In genomic region chr2:98731709-98732349, GRCh38 we compare ENCODE assay signal across 8 cellular contexts. TPM values are rescaled to one million over a fixed set of nuclear protein-coding genes. Genes with fewer than 3 reads are reported as not detected.
DNase-seq lines count a peak whose midpoint lies in the region; ATAC-seq and TF ChIP-seq lines count a peak whose summit lies in the region.

No MANE protein-coding gene starts in this region.

- POLR2A ChIA-PET in BJ (lab: Charles Lee), result no interaction called here

- peak overlapping the region; percentile 95 for H3K27ac ChIP-seq in muscle layer of duodenum (ENCODE audit: low read length)

- no peaks in the 10 kb centered on the region for H3K9me3 ChIP-seq in muscle layer of duodenum (ENCODE audit: control insufficient read depth in 1 of 2, low read length in 2 of 2)

- no peak for ATAC-seq in GM21825 (IDR thresholded peaks at IDR 0.05; ENCODE audit: unreplicated experiment)
- ATAC-seq in GM21529 (IDR thresholded peaks at IDR 0.05; ENCODE audit: unreplicated experiment), result no peak
- ATAC-seq in HG02763 (IDR thresholded peaks at IDR 0.05; ENCODE audit: unreplicated experiment), result no peak

- peaks cover 12% of the 10 kb centered on the region for H3K27me3 ChIP-seq in BJ (ENCODE audit: control insufficient read depth, insufficient read depth, low read length)
- no peaks in the 10 kb centered on the region for H3K27me3 ChIP-seq in muscle layer of duodenum (ENCODE audit: low read depth, low read length)

- H3K4me3 ChIP-seq in BJ (ENCODE audit: low read depth, low read length), result peak overlapping the region; percentile 49
- H3K4me3 ChIP-seq in Jurkat, Clone E6-1 (ENCODE audit: low read length), result peak overlapping the region; percentile 65
- peak overlapping the region; percentile 29 to 60 for H3K4me3 ChIP-seq in cardiac fibroblast (replicated peaks in 1 of 2; ENCODE audit: low read depth in 2 of 2, low read length in 2 of 2)
- peak overlapping the region; percentile 63 to 76 for H3K4me3 ChIP-seq in muscle layer of duodenum (ENCODE audit: low read depth in 1 of 2, low read length in 2 of 2)

- DNase-seq in BJ (ENCODE audit: low read depth) (no peak), cardiac fibroblast (ENCODE audit: low read depth in 2 of 2) (no peak)
- DNase-seq in Jurkat, Clone E6-1 (ENCODE audit: low read depth, low spot score), result no peak
- no peak for DNase-seq in activated effector memory CD4-positive, alpha-beta T cell treated with Interleukin-2 at 50 U/mL for 16 hours

- CTCF ChIA-PET in BJ (lab: Yijun Ruan, JAX), result interaction anchor here (0.6 kb wide), 1 partner anchor 10 kb away, joined by 3 read pairs; no protein-coding TSS in a partner anchor

- peaks cover 0 to 26% of the 10 kb centered on the region in 2 donors for H3K4me1 ChIP-seq in muscle layer of duodenum (ENCODE audit: control insufficient read depth in 1 of 2, insufficient read depth in 2 of 2, low read length in 2 of 2)

- TF ChIP-seq CTCF in BJ (IDR thresholded peaks at IDR 0.05; ENCODE audit: insufficient read depth, low read depth, low read length) (no peak), cardiac fibroblast (IDR thresholded peaks at IDR 0.05; ENCODE audit: low read depth, low read length) (no peak)

- H3K36me3 ChIP-seq in BJ (ENCODE audit: control insufficient read depth, insufficient read depth, low read length) (no peaks in the 10 kb centered on the region), muscle layer of duodenum (ENCODE audit: control insufficient read depth in 1 of 2, insufficient read depth in 2 of 2, low read length in 2 of 2) (no peaks in the 10 kb centered on the region)

RNA-seq across cellular contexts. Expression of gene MGAT4A, which starts 0.9 kb away (rescaled TPM):
- polyA plus RNA-seq in BJ (2011; rRNA removed), result 0.06 TPM in 1 of 2 replicates, not detected in the other
- polyA minus RNA-seq in BJ (2011; rRNA and poly(A)+ RNA removed), result not detected in 2 replicates
- polyA plus RNA-seq in Jurkat, Clone E6-1 (2012; ENCODE audit: insufficient read depth, insufficient read length), result 16.3 TPM
